Comparison of ENCODE assay signal across 10 cellular contexts in the genomic region with DNA sequence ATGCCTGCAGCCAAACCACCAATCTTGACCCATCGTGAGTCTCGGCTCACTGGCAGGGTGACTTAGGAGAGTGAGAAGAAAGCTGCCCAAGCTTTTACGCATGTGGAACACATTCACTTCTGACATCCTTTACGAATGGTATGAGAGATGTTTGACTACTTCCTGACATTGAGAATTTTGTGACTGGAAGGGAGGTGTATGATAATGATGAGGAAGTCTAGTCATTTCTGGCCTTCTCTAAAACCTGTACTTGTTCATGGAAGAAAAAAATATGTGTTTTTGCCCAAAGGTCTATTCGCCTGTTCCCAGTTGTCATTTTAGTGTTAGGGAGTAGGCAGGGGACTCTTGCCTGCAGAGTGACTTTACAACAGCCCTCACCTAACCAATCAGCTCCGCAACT.
DNase-seq lines count a peak whose midpoint lies in the region; ATAC-seq lines count a peak whose summit lies in the region.
"Had no signal": no experiment of that assay in that cellular context is flagged by ENCODE, and none has a peak within 500 bp of the region (broad histone marks: within the 10 kb centered on the region; RNA-seq: fewer than 3 reads in every experiment).

No MANE protein-coding gene starts in this region.

- H3K36me3 Mint-ChIP-seq in T-cell, result no peaks in the 10 kb centered on the region

- peak overlapping the region; percentile 48 to 68 for H3K27ac Mint-ChIP-seq in T-cell

- CTCF ChIA-PET in T-cell (lab: Charles Lee), result no interaction called here

- H3K27me3 Mint-ChIP-seq in T-cell, result no peaks in the 10 kb centered on the region

- peaks cover 0 to 37% (median 26%) of the 10 kb centered on the region in 3 donors for H3K4me1 Mint-ChIP-seq in T-cell

- POLR2A ChIA-PET in T-cell (lab: Charles Lee), result interaction anchor here in 1 of 2 donors (0.5 kb wide), 1 partner anchor 160 kb away, joined by 3 read pairs; no protein-coding TSS in a partner anchor

- ATAC-seq in GM18498 (IDR thresholded peaks at IDR 0.05; ENCODE audit: unreplicated experiment) (peak; percentile 68), GM19351 (IDR thresholded peaks at IDR 0.05; ENCODE audit: unreplicated experiment) (peak; percentile 80), HG02885 (IDR thresholded peaks at IDR 0.05; ENCODE audit: poor library complexity, unreplicated experiment) (peak; percentile 88), T-cell (replicated peaks in 1 of 4) (no peak)

- no peaks in the 10 kb centered on the region for H3K9me3 Mint-ChIP-seq in T-cell

- DNase-seq in T-cell (no peak), GM19240 (ENCODE audit: insufficient read length, low spot score) (no peak), NCI-H2107 treated with DMSO at 0.1 percent for 48 hours (lab: John Stamatoyannopoulos, UW; ENCODE audit: unreplicated experiment) (no peak), NCI-H2081 treated with DMSO at 0.1 percent for 48 hours (lab: John Stamatoyannopoulos, UW) (no peak), NCI-H524 (lab: John Stamatoyannopoulos, UW) (no peak)
- DNase-seq: stimulated activated CD4-positive, alpha-beta T cell treated with anti-CD3 and anti-CD28 coated beads, Interleukin-4, amount 100 ng/mL, for 24 hours; uterus had no signal

- no peak overlapping the region for H3K4me3 Mint-ChIP-seq in T-cell

Comparison
In these comparisons a context has a peak if more than half of its experiments do, and no peak if none do; other contexts are left out.
1. ATAC-seq: peak in GM18498 (single experiment), GM19351 (single experiment) and HG02885 (single experiment); none in T-cell (0 of 4).